ENCODE assay signal across 29 cellular contexts in the genomic region with DNA sequence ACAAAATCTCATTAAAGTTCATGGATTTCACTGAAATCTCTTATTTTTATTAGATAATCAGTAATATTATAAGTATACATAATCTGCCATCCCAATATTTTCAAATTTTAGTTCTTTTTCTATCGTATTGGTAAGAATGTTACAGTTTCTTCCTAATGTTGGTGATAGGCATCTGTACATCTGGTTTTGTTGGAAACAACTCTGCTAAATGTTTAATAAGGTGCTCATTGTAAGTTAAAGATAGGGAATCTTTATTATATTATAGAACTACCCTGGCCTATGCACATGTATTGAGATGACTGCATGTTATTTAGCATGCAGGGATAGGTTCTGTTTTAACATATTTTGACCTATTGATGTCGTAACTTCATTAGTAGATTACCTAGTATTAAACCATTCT.
"Had no signal": no experiment of that assay in that cellular context is flagged by ENCODE, and none has a peak within 500 bp of the region (broad histone marks: within the 10 kb centered on the region; RNA-seq: fewer than 3 reads in every experiment).

No MANE protein-coding gene starts in this region.

- ATAC-seq: naive thymus-derived CD8-positive, alpha-beta T cell; natural killer cell treated with Interleukin-12 subunit alpha and Interleukin-12 subunit beta and Interleukin-15 and Interleukin-18, amount 100 ng/mL, for 72 hours; pancreas; psoas muscle; right cardiac atrium; right lobe of liver had no signal

- H3K9me3 Mint-ChIP-seq: naive thymus-derived CD8-positive, alpha-beta T cell; natural killer cell treated with Interleukin-12 subunit alpha and Interleukin-12 subunit beta and Interleukin-15 and Interleukin-18, amount 100 ng/mL, for 72 hours; nephron progenitor cell; neural crest cell; stimulated activated effector memory CD8-positive, alpha-beta T cell treated with anti-CD3 and anti-CD28 coated beads, Interleukin-12 subunit alpha, Interleukin-12 subunit beta, amount 100 ng/mL, for 72 hours; stimulated activated naive B cell treated with anti-CD40 and anti-IgM and Interleukin-4, amounts not matched to agents 10 μg/mL and 1 μg/mL and 100 μg/mL, for 72 hours; stimulated activated naive CD8-positive, alpha-beta T cell treated with anti-CD3 and anti-CD28 coated beads, Interleukin-15, Interleukin-2, amounts not matched to agents 100 ng/mL and 50 ng/mL, for 24 hours had no signal

- H3K27me3 ChIP-seq: neutrophil, pancreas, right lobe of liver, sigmoid colon, stomach, thyroid gland, tibial nerve, upper lobe of left lung, vagina had no signal

- H3K27ac Mint-ChIP-seq: naive thymus-derived CD8-positive, alpha-beta T cell; natural killer cell treated with Interleukin-12 subunit alpha and Interleukin-12 subunit beta and Interleukin-15 and Interleukin-18, amount 100 ng/mL, for 72 hours; nephron progenitor cell; progenitor cell of endocrine pancreas; stimulated activated effector memory CD8-positive, alpha-beta T cell treated with anti-CD3 and anti-CD28 coated beads, Interleukin-12 subunit alpha, Interleukin-12 subunit beta, amount 100 ng/mL, for 72 hours; stimulated activated naive B cell treated with anti-CD40 and anti-IgM and Interleukin-4, amounts not matched to agents 10 μg/mL and 1 μg/mL and 100 μg/mL, for 72 hours; stimulated activated naive CD8-positive, alpha-beta T cell treated with anti-CD3 and anti-CD28 coated beads, Interleukin-15, Interleukin-2, amounts not matched to agents 100 ng/mL and 50 ng/mL, for 24 hours had no signal

- H3K27ac ChIP-seq: neutrophil, pancreas, psoas muscle, right lobe of liver, sigmoid colon, stomach, thoracic aorta, thyroid gland, tibial nerve, upper lobe of left lung, vagina had no signal

- DNase-seq: nephron progenitor cell; nucleus accumbens; pancreas; posterior cingulate gyrus; psoas muscle; right cardiac atrium; right lobe of liver; sigmoid colon; small intestine; stimulated activated CD4-positive, alpha-beta T cell treated with anti-CD3 and anti-CD28 coated beads, Interleukin-15, amount 100 ng/mL, for 24 hours; stimulated activated CD4-positive, alpha-beta T cell treated with anti-CD3 and anti-CD28 coated beads, Interleukin-2, amount 100 ng/mL, for 24 hours; stimulated activated CD4-positive, alpha-beta T cell treated with anti-CD3 and anti-CD28 coated beads, Interleukin-2, amount 100 ng/mL, for 48 hours; stimulated activated CD4-positive, alpha-beta T cell treated with anti-CD3 and anti-CD28 coated beads, Interleukin-4, amount 100 ng/mL, for 24 hours; stimulated activated naive B cell treated with anti-CD40 and anti-IgM and Interleukin-4, amounts not matched to agents 10 μg/mL and 1 μg/mL and 100 μg/mL, for 72 hours; stimulated activated naive CD4-positive, alpha-beta T cell treated with Interleukin-2 at 50 U/mL for 16 hours; stomach; thyroid gland; trophoblast cell; upper lobe of left lung had no signal

- H3K9me3 ChIP-seq: neutrophil, pancreas, psoas muscle, right lobe of liver, sigmoid colon, stomach, thoracic aorta, thyroid gland, tibial nerve, upper lobe of left lung, vagina had no signal

- H3K4me3 Mint-ChIP-seq: naive thymus-derived CD8-positive, alpha-beta T cell; natural killer cell treated with Interleukin-12 subunit alpha and Interleukin-12 subunit beta and Interleukin-15 and Interleukin-18, amount 100 ng/mL, for 72 hours; nephron progenitor cell; neural crest cell; stimulated activated effector memory CD8-positive, alpha-beta T cell treated with anti-CD3 and anti-CD28 coated beads, Interleukin-12 subunit alpha, Interleukin-12 subunit beta, amount 100 ng/mL, for 72 hours; stimulated activated naive CD8-positive, alpha-beta T cell treated with anti-CD3 and anti-CD28 coated beads, Interleukin-15, Interleukin-2, amounts not matched to agents 100 ng/mL and 50 ng/mL, for 24 hours had no signal

- H3K4me1 Mint-ChIP-seq: nephron progenitor cell; neural crest cell; stimulated activated effector memory CD8-positive, alpha-beta T cell treated with anti-CD3 and anti-CD28 coated beads, Interleukin-12 subunit alpha, Interleukin-12 subunit beta, amount 100 ng/mL, for 72 hours had no signal

- H3K4me3 ChIP-seq: pancreas, psoas muscle, right lobe of liver, sigmoid colon, stomach, thoracic aorta, thyroid gland, tibial nerve, upper lobe of left lung, vagina had no signal

- H3K36me3 ChIP-seq: neutrophil, pancreas, right lobe of liver, sigmoid colon, stomach, thoracic aorta, thyroid gland, tibial nerve, upper lobe of left lung, vagina had no signal

- H3K4me1 ChIP-seq: pancreas, psoas muscle, right lobe of liver, thyroid gland, vagina had no signal

- H3K27me3 Mint-ChIP-seq: progenitor cell of endocrine pancreas; stimulated activated naive B cell treated with anti-CD40 and anti-IgM and Interleukin-4, amounts not matched to agents 10 μg/mL and 1 μg/mL and 100 μg/mL, for 72 hours; stimulated activated naive CD8-positive, alpha-beta T cell treated with anti-CD3 and anti-CD28 coated beads, Interleukin-15, Interleukin-2, amounts not matched to agents 100 ng/mL and 50 ng/mL, for 24 hours had no signal
